ENCODE assay signal across 11 cellular contexts in genomic region chr5:32600057-32600622, GRCh38. TPM values are rescaled to one million over a fixed set of nuclear protein-coding genes. Genes with fewer than 3 reads are reported as not detected.
DNase-seq lines count a peak whose midpoint lies in the region; ATAC-seq, FAIRE-seq and TF ChIP-seq lines count a peak whose summit lies in the region.
"Had no signal": no experiment of that assay in that cellular context is flagged by ENCODE, and none has a peak within 500 bp of the region (broad histone marks: within the 10 kb centered on the region; RNA-seq: fewer than 3 reads in every experiment).

No MANE protein-coding gene starts in this region.

- H3K4me3 Mint-ChIP-seq in stimulated activated memory B cell treated with anti-CD40 and anti-IgM and Interleukin-4, amounts not matched to agents 10 μg/mL and 1 μg/mL and 100 μg/mL, for 72 hours: no peak overlapping the region

- in situ Hi-C loops in astrocyte of the spinal cord (cut with HindIII; ENCODE audit: low sequenced_read_pairs): no loop called here

- no peaks in the 10 kb centered on the region for H3K9me3 Mint-ChIP-seq in stimulated activated memory B cell treated with anti-CD40 and anti-IgM and Interleukin-4, amounts not matched to agents 10 μg/mL and 1 μg/mL and 100 μg/mL, for 72 hours

- H3K27me3 Mint-ChIP-seq in stimulated activated memory B cell treated with anti-CD40 and anti-IgM and Interleukin-4, amounts not matched to agents 10 μg/mL and 1 μg/mL and 100 μg/mL, for 72 hours: no peaks in the 10 kb centered on the region

- peak; percentile 24 for DNase-seq in DMS 273 (lab: John Stamatoyannopoulos, UW; ENCODE audit: unreplicated experiment)
- no peak for DNase-seq in DMS 273 treated with DMSO at 0.1 percent for 48 hours (lab: John Stamatoyannopoulos, UW)
- peak; percentile 85 for DNase-seq in astrocyte of the spinal cord (ENCODE audit: low read depth, low spot score)
- no peak for DNase-seq in left ventricle myocardium superior
- DNase-seq in urothelium cell line (ENCODE audit: low spot score): peak; percentile 73
- no peak for DNase-seq in iPS-NIHi11 (ENCODE audit: low spot score)
- DNase-seq: NCI-H146, SHP77 treated with DMSO at 0.1 percent for 48 hours had no signal

- FAIRE-seq in urothelium cell line (lab: Jason Lieb, UNC): peak; percentile 32

- H3K4me1 Mint-ChIP-seq in stimulated activated memory B cell treated with anti-CD40 and anti-IgM and Interleukin-4, amounts not matched to agents 10 μg/mL and 1 μg/mL and 100 μg/mL, for 72 hours: peaks cover 33% of the 10 kb centered on the region

- TF ChIP-seq CTCF in astrocyte of the spinal cord (IDR thresholded peaks at IDR 0.05; ENCODE audit: low read depth, low read length): no peak

- H3K27ac Mint-ChIP-seq in stimulated activated memory B cell treated with anti-CD40 and anti-IgM and Interleukin-4, amounts not matched to agents 10 μg/mL and 1 μg/mL and 100 μg/mL, for 72 hours: no peak overlapping the region

- intact Hi-C loops in left ventricle myocardium superior (cut with micrococcal nuclease): no loop called here

- peaks cover 67% of the 10 kb centered on the region for H3K36me3 Mint-ChIP-seq in stimulated activated memory B cell treated with anti-CD40 and anti-IgM and Interleukin-4, amounts not matched to agents 10 μg/mL and 1 μg/mL and 100 μg/mL, for 72 hours

- H3K4me3 ChIP-seq in astrocyte of the spinal cord (ENCODE audit: low read depth, low read length): no peak overlapping the region
- H3K4me3 ChIP-seq: prostate gland had no signal

- peak; percentile 89 for ATAC-seq in left ventricle myocardium superior
- no peak for ATAC-seq in stimulated activated memory B cell treated with anti-CD40 and anti-IgM and Interleukin-4, amounts not matched to agents 10 μg/mL and 1 μg/mL and 100 μg/mL, for 72 hours
- ATAC-seq in HG02610 (IDR thresholded peaks at IDR 0.05; ENCODE audit: unreplicated experiment): no peak

RNA-seq across cellular contexts. Expression of gene SUB1, which starts 14.8 kb away (rescaled TPM):
- total RNA-seq in left ventricle myocardium superior: 183 TPM

Comparison
In these comparisons a context has a peak if more than half of its experiments do, and no peak if none do; other contexts are left out.
1. DNase-seq: peak in DMS 273 (single experiment), astrocyte of the spinal cord (single experiment) and urothelium cell line (single experiment); none in DMS 273 treated with DMSO at 0.1 percent for 48 hours (single experiment), left ventricle myocardium superior (single experiment) and iPS-NIHi11 (single experiment).